6 cellular contexts compared by ENCODE assay signal in genomic region chrX:123739474-123739873, GRCh38.
"Had no signal": no experiment of that assay in that cellular context is flagged by ENCODE, and none has a peak within 500 bp of the region (broad histone marks: within the 10 kb centered on the region; RNA-seq: fewer than 3 reads in every experiment).

No MANE protein-coding gene starts in this region.

- H3K4me3 Mint-ChIP-seq: HFFc6 had no signal

- H3K9ac ChIP-seq: GM23248 had no signal

- DNase-seq: GM23248, GOT3, HFFc6 had no signal

- H3K9me3 Mint-ChIP-seq: HFFc6 had no signal

- H3K9me3 ChIP-seq: HAP-1 had no signal

- H3K27ac Mint-ChIP-seq: HFFc6, IgD-negative memory B cell had no signal

- H3K4me3 ChIP-seq: GM23248, HAP-1 had no signal

- H3K4me1 ChIP-seq: HAP-1 had no signal

- FAIRE-seq: HTR-8/SVneo had no signal

- H3K27ac ChIP-seq: GM23248 had no signal

- H3K36me3 ChIP-seq: HAP-1 had no signal

- H3K36me3 Mint-ChIP-seq: IgD-negative memory B cell had no signal
